Comparison of ENCODE assay signal across 23 cellular contexts in genomic region chr4:142383800-142384470, GRCh38.
A peak's percentile ranks its signal among the peaks of the same experiment; 100 is the strongest.
DNase-seq lines count a peak whose midpoint lies in the region; ATAC-seq, FAIRE-seq and TF ChIP-seq lines count a peak whose summit lies in the region.
"Had no signal": no experiment of that assay in that cellular context is flagged by ENCODE, and none has a peak within 500 bp of the region (broad histone marks: within the 10 kb centered on the region; RNA-seq: fewer than 3 reads in every experiment).

No MANE protein-coding gene starts in this region.

- H3K4me1 Mint-ChIP-seq in activated CD4-positive, alpha-beta T cell treated with anti-CD3 and anti-CD28 coated beads for 36 hours: peaks cover 82% of the 10 kb centered on the region
- peaks cover 61% of the 10 kb centered on the region for H3K4me1 Mint-ChIP-seq in activated CD4-positive, alpha-beta T cell treated with anti-CD3 and anti-CD28 coated beads, Interleukin-2, amount 10 ng/mL, durations not matched to agents 7 days and 5 days
- peaks cover 44% of the 10 kb centered on the region for H3K4me1 Mint-ChIP-seq in activated T-helper 17 cell treated with anti-CD3 and anti-CD28 coated beads, Interleukin-2, amount 50 U/mL, for 72 hours

- H3K36me3 ChIP-seq in hepatocyte (replicated peaks; ENCODE audit: insufficient read depth, low read depth): no peaks in the 10 kb centered on the region
- H3K36me3 ChIP-seq: heart right ventricle, left ventricle myocardium inferior, sigmoid colon, upper lobe of right lung, WERI-Rb-1 had no signal

- CTCF ChIA-PET in activated CD4-positive, alpha-beta T cell treated with anti-CD3 and anti-CD28 coated beads for 36 hours (lab: Charles Lee): interaction anchor here (0.6 to 1.1 kb wide), 6 partner anchors 23 to 183 kb away, joined by 3 to 5 read pairs (median 3); no protein-coding TSS in a partner anchor
- CTCF ChIA-PET in activated CD4-positive, alpha-beta T cell treated with anti-CD3 and anti-CD28 coated beads, Interleukin-2, amount 10 ng/mL, durations not matched to agents 7 days and 5 days (lab: Charles Lee): interaction anchor here (0.9 to 1.7 kb wide), 3 partner anchors 12 to 29 kb away, joined by 3 to 4 read pairs (median 3); no protein-coding TSS in a partner anchor

- peaks cover 2% of the 10 kb centered on the region for H3K4me1 ChIP-seq in hepatocyte (ENCODE audit: insufficient read depth)

- peaks cover 57% of the 10 kb centered on the region for H3K36me3 Mint-ChIP-seq in activated CD4-positive, alpha-beta T cell treated with anti-CD3 and anti-CD28 coated beads for 36 hours (ENCODE audit: low read depth)
- peaks cover 67% of the 10 kb centered on the region for H3K36me3 Mint-ChIP-seq in activated CD4-positive, alpha-beta T cell treated with anti-CD3 and anti-CD28 coated beads, Interleukin-2, amount 10 ng/mL, durations not matched to agents 7 days and 5 days (ENCODE audit: low read depth)
- peaks cover 75% of the 10 kb centered on the region for H3K36me3 Mint-ChIP-seq in activated T-helper 17 cell treated with anti-CD3 and anti-CD28 coated beads, Interleukin-2, amount 50 U/mL, for 72 hours (ENCODE audit: low read depth)

- no peak overlapping the region for H2AFZ ChIP-seq in hepatocyte
- H2AFZ ChIP-seq: GM23338 had no signal

- H3K79me2 ChIP-seq in hepatocyte: no peaks in the 10 kb centered on the region

- DNase-seq in activated CD4-positive, alpha-beta T cell treated with anti-CD3 and anti-CD28 coated beads for 36 hours: no peak
- no peak for DNase-seq in activated CD4-positive, alpha-beta T cell treated with anti-CD3 and anti-CD28 coated beads, Interleukin-2, amount 10 ng/mL, durations not matched to agents 7 days and 5 days
- DNase-seq in myocyte (ENCODE audit: low read depth) (peak; percentile 69), HCEC 1CT (no peak), AG20443 (ENCODE audit: low spot score) (no peak), hepatocyte (ENCODE audit: low spot score) (no peak)
- DNase-seq: 8988T; activated T-cell treated with anti-CD3 and anti-CD28 coated beads, Interleukin-2, amount 50 U/mL, for 4 hours; AML-193; dermis blood vessel endothelial cell; heart right ventricle; left ventricle myocardium inferior; midbrain; MM.1S; NCI-H146; NCI-H524; posterior cingulate gyrus; sigmoid colon; upper lobe of right lung; WERI-Rb-1 had no signal

- H3K27ac Mint-ChIP-seq in activated CD4-positive, alpha-beta T cell treated with anti-CD3 and anti-CD28 coated beads for 36 hours: peak overlapping the region; percentile 86
- H3K27ac Mint-ChIP-seq in activated CD4-positive, alpha-beta T cell treated with anti-CD3 and anti-CD28 coated beads, Interleukin-2, amount 10 ng/mL, durations not matched to agents 7 days and 5 days: no peak overlapping the region
- peak overlapping the region; percentile 51 for H3K27ac Mint-ChIP-seq in activated T-helper 17 cell treated with anti-CD3 and anti-CD28 coated beads, Interleukin-2, amount 50 U/mL, for 72 hours
- H3K27ac Mint-ChIP-seq: GM23338 had no signal

- H3K27me3 Mint-ChIP-seq in activated CD4-positive, alpha-beta T cell treated with anti-CD3 and anti-CD28 coated beads for 36 hours: no peaks in the 10 kb centered on the region
- no peaks in the 10 kb centered on the region for H3K27me3 Mint-ChIP-seq in activated CD4-positive, alpha-beta T cell treated with anti-CD3 and anti-CD28 coated beads, Interleukin-2, amount 10 ng/mL, durations not matched to agents 7 days and 5 days
- no peaks in the 10 kb centered on the region for H3K27me3 Mint-ChIP-seq in activated T-helper 17 cell treated with anti-CD3 and anti-CD28 coated beads, Interleukin-2, amount 50 U/mL, for 72 hours

- no peak overlapping the region for H3K27ac ChIP-seq in hepatocyte
- H3K27ac ChIP-seq: left ventricle myocardium inferior, sigmoid colon, upper lobe of right lung, WERI-Rb-1 had no signal

- H4K20me1 ChIP-seq in hepatocyte (ENCODE audit: insufficient read depth, poor library complexity, severe bottlenecking): no peaks in the 10 kb centered on the region

- no peaks in the 10 kb centered on the region for H3K9me3 ChIP-seq in hepatocyte (ENCODE audit: low read depth)
- H3K9me3 ChIP-seq: heart right ventricle, left ventricle myocardium inferior, sigmoid colon, upper lobe of right lung had no signal

- H3K4me3 ChIP-seq in hepatocyte: no peak overlapping the region
- H3K4me3 ChIP-seq: GM23338, heart right ventricle, left ventricle myocardium inferior, sigmoid colon, upper lobe of right lung had no signal

- POLR2A ChIA-PET in activated CD4-positive, alpha-beta T cell treated with anti-CD3 and anti-CD28 coated beads for 36 hours (lab: Charles Lee): interaction anchor here (1.5 kb wide), 1 partner anchor 21 kb away, joined by 3 read pairs; no protein-coding TSS in a partner anchor
- POLR2A ChIA-PET in activated CD4-positive, alpha-beta T cell treated with anti-CD3 and anti-CD28 coated beads, Interleukin-2, amount 10 ng/mL, durations not matched to agents 7 days and 5 days (lab: Charles Lee): interaction anchor here (0.7 kb wide), 1 partner anchor 455 kb away, joined by 3 read pairs; no protein-coding TSS in a partner anchor

- H3K4me3 Mint-ChIP-seq in activated CD4-positive, alpha-beta T cell treated with anti-CD3 and anti-CD28 coated beads for 36 hours: no peak overlapping the region
- H3K4me3 Mint-ChIP-seq in activated CD4-positive, alpha-beta T cell treated with anti-CD3 and anti-CD28 coated beads, Interleukin-2, amount 10 ng/mL, durations not matched to agents 7 days and 5 days: no peak overlapping the region
- peak overlapping the region; percentile 62 for H3K4me3 Mint-ChIP-seq in activated T-helper 17 cell treated with anti-CD3 and anti-CD28 coated beads, Interleukin-2, amount 50 U/mL, for 72 hours
- H3K4me3 Mint-ChIP-seq: activated T-cell treated with anti-CD3 and anti-CD28 coated beads, Interleukin-2, amount 50 U/mL, for 4 hours; GM23338 had no signal

- H3K4me2 ChIP-seq in hepatocyte: no peak overlapping the region
- H3K4me2 ChIP-seq: GM23338 had no signal

- H3K9me3 Mint-ChIP-seq in activated CD4-positive, alpha-beta T cell treated with anti-CD3 and anti-CD28 coated beads for 36 hours (ENCODE audit: low read depth): peaks cover 15% of the 10 kb centered on the region
- peaks cover 4% of the 10 kb centered on the region for H3K9me3 Mint-ChIP-seq in activated CD4-positive, alpha-beta T cell treated with anti-CD3 and anti-CD28 coated beads, Interleukin-2, amount 10 ng/mL, durations not matched to agents 7 days and 5 days
- no peaks in the 10 kb centered on the region for H3K9me3 Mint-ChIP-seq in activated T-helper 17 cell treated with anti-CD3 and anti-CD28 coated beads, Interleukin-2, amount 50 U/mL, for 72 hours
- H3K9me3 Mint-ChIP-seq: activated T-cell treated with anti-CD3 and anti-CD28 coated beads, Interleukin-2, amount 50 U/mL, for 4 hours; GM23338 had no signal

- intact Hi-C loops in activated CD4-positive, alpha-beta T cell treated with anti-CD3 and anti-CD28 coated beads for 36 hours (cut with DNase I, micrococcal nuclease): no loop called here

- 90% methylated on average over 4 of the region's 4 CpGs for WGBS in hepatocyte (ENCODE audit: low lambda C conversion rate, missing lambda C conversion rate)

- no peak for ATAC-seq in activated CD4-positive, alpha-beta T cell treated with anti-CD3 and anti-CD28 coated beads for 36 hours
- peak; percentile 41 for ATAC-seq in activated T-helper 17 cell treated with anti-CD3 and anti-CD28 coated beads, Interleukin-2, amount 50 U/mL, for 72 hours (replicated peaks)
- ATAC-seq: activated T-cell treated with anti-CD3 and anti-CD28 coated beads, Interleukin-2, amount 50 U/mL, for 4 hours; GM23338; upper lobe of right lung had no signal

- H3K9me2 ChIP-seq in hepatocyte (replicated peaks; ENCODE audit: insufficient read depth): no peaks in the 10 kb centered on the region

- H3K27me3 ChIP-seq in hepatocyte: no peaks in the 10 kb centered on the region
- H3K27me3 ChIP-seq: heart right ventricle, sigmoid colon, upper lobe of right lung had no signal

- FAIRE-seq in G401.6 (lab: Jason Lieb, UNC): peak; percentile 98

- TF ChIP-seq CTCF in hepatocyte (IDR thresholded peaks at IDR 0.05; ENCODE audit: poor library complexity): no peak
